Comparison of ENCODE assay signal across 25 cellular contexts in genomic region chr6:64467656-64468055, GRCh38.
"Had no signal": no experiment of that assay in that cellular context is flagged by ENCODE, and none has a peak within 500 bp of the region (broad histone marks: within the 10 kb centered on the region; RNA-seq: fewer than 3 reads in every experiment).

No MANE protein-coding gene starts in this region.

- H3K4me1 ChIP-seq: left lung, lower lobe of right lung, neural progenitor cell, psoas muscle, right lobe of liver, suprapubic skin, tibial artery, uterus had no signal

- H3K27ac Mint-ChIP-seq: mesothelial cell of epicardium; naive B cell; natural killer cell; nephron progenitor cell; neural progenitor cell; stimulated activated naive CD8-positive, alpha-beta T cell treated with anti-CD3 and anti-CD28 coated beads, Interleukin-15, Interleukin-2, amounts not matched to agents 100 ng/mL and 50 ng/mL, for 24 hours had no signal

- H3K4me3 ChIP-seq: left lung, lower lobe of right lung, neural progenitor cell, ovary, psoas muscle, right lobe of liver, smooth muscle cell, suprapubic skin, thoracic aorta, tibial artery, uterus had no signal

- DNase-seq: hippocampal formation; left colon; lower lobe of right lung; mesendoderm; naive B cell; natural killer cell; nephron progenitor cell; ovary; psoas muscle; stimulated activated CD4-positive, alpha-beta T cell treated with anti-CD3 and anti-CD28 coated beads, Interleukin-12 subunit alpha, Interleukin-12 subunit beta, amount 100 ng/mL, for 4 hours; stimulated activated CD4-positive, alpha-beta T cell treated with anti-CD3 and anti-CD28 coated beads, Interleukin-15, amount 100 ng/mL, for 24 hours; stimulated activated CD4-positive, alpha-beta T cell treated with anti-CD3 and anti-CD28 coated beads, Interleukin-2, amount 100 ng/mL, for 24 hours; stimulated activated CD4-positive, alpha-beta T cell treated with anti-CD3 and anti-CD28 coated beads, Interleukin-4, amount 100 ng/mL, for 1 hour; stimulated activated naive CD4-positive, alpha-beta T cell; tibial artery; trophoblast cell; uterus had no signal

- H3K27ac ChIP-seq: left lung, lower lobe of right lung, neural progenitor cell, ovary, psoas muscle, right lobe of liver, suprapubic skin, thoracic aorta, tibial artery, uterus had no signal

- H3K4me3 Mint-ChIP-seq: mesothelial cell of epicardium; naive B cell; natural killer cell; nephron progenitor cell; neural progenitor cell; stimulated activated naive CD8-positive, alpha-beta T cell treated with anti-CD3 and anti-CD28 coated beads, Interleukin-15, Interleukin-2, amounts not matched to agents 100 ng/mL and 50 ng/mL, for 24 hours had no signal

- H3K27me3 Mint-ChIP-seq: naive B cell; stimulated activated naive CD8-positive, alpha-beta T cell treated with anti-CD3 and anti-CD28 coated beads, Interleukin-15, Interleukin-2, amounts not matched to agents 100 ng/mL and 50 ng/mL, for 24 hours had no signal

- H3K9me3 ChIP-seq: lower lobe of right lung, right lobe of liver, thoracic aorta, tibial artery, uterus had no signal

- H3K27me3 ChIP-seq: left lung, neural progenitor cell, ovary, right lobe of liver, suprapubic skin, tibial artery, uterus had no signal

- H3K36me3 ChIP-seq: left lung, lower lobe of right lung, neural progenitor cell, ovary, right lobe of liver, suprapubic skin, thoracic aorta, tibial artery, uterus had no signal

- H3K4me1 Mint-ChIP-seq: mesothelial cell of epicardium, naive B cell, natural killer cell, nephron progenitor cell, neural progenitor cell had no signal

- H3K36me3 Mint-ChIP-seq: mesothelial cell of epicardium, naive B cell, neural progenitor cell had no signal

- ATAC-seq: left colon, left lung, natural killer cell, psoas muscle, right lobe of liver had no signal
